Comparison of ENCODE assay signal across 20 cellular contexts in the genomic region with DNA sequence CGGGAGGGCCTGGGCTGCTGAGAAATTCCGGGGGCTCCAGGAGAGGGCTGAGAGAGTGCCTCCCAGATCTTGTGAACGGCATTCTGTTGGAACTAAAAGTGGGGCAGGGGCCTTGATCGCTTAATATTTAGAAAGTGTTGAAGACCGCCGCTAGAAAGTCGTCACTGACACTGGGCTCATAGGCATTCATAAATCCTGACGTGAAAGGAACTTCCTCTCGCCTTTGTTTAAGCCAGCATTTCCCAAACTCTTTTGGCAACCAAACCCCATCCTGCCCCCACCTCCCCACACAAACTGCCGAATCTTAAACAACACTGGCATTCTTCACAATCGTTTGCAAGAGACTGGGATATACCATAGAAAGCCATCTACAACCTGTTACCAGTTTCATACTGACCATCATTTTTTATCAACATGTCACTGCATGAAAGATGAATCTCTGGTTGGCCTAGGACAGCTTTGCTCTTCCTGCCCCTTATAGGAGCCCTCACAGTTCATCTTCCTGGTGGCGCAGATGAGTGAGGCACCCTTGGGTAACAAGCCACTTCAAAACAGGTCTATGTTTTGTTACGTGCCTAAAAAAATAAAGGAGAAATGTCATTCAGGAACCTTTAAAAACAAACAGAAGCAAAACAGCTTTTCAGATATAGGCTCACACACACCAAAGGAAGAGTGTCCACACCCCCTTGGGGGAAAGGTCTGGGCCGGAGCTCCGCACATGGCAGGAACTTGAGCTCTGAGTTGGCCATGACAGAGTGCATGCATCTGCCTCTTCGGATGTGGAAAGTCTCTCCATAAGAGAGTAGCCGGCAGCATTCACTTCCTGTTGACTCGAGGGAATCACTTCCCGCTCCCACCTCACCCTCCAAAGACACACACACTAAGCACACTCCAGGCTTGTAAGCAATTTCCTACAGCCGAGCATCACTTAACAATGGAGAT. TPM values are rescaled to one million over a fixed set of nuclear protein-coding genes. Genes with fewer than 3 reads are reported as not detected.
DNase-seq lines count a peak whose midpoint lies in the region; ATAC-seq, FAIRE-seq and TF ChIP-seq lines count a peak whose summit lies in the region.
"Had no signal": no experiment of that assay in that cellular context is flagged by ENCODE, and none has a peak within 500 bp of the region (broad histone marks: within the 10 kb centered on the region; RNA-seq: fewer than 3 reads in every experiment).

No MANE protein-coding gene starts in this region.

- peaks cover 0 to 18% (median 9%) of the 10 kb centered on the region in 4 donors for H3K4me1 ChIP-seq in right lobe of liver
- peaks cover 30% of the 10 kb centered on the region for H3K4me1 ChIP-seq in HepG2 (ENCODE audit: insufficient read depth, low read length)
- no peaks in the 10 kb centered on the region for H3K4me1 ChIP-seq in uterus
- H3K4me1 ChIP-seq: heart right ventricle had no signal

- in situ Hi-C loops in HepG2 (cut with HindIII; ENCODE audit: extremely low pct_ligation_motif_present, low pct_unique_long_range_greater_than_20kb) = no loop called here

- peaks cover 44% of the 10 kb centered on the region for H3K4me1 Mint-ChIP-seq in activated naive CD8-positive, alpha-beta T cell (ENCODE audit: low read depth)
- H3K4me1 Mint-ChIP-seq in chondrocyte (ENCODE audit: low read depth) = peaks cover 14% of the 10 kb centered on the region

- WGBS in right lobe of liver (ENCODE audit: insufficient coverage, low coverage, low lambda C conversion rate, missing lambda C conversion rate) = 58% methylated on average over 11 of the region's 20 CpGs
- 96% methylated on average over 19 of the region's 20 CpGs for WGBS in HepG2 (ENCODE audit: low lambda C conversion rate)

- ATAC-seq in right lobe of liver (peak in 3 of 4 donors; percentile 7 to 44 (median 26)), HepG2 (no peak), HG03439 (IDR thresholded peaks at IDR 0.05; ENCODE audit: unreplicated experiment) (no peak), HG03342 (IDR thresholded peaks at IDR 0.05; ENCODE audit: unreplicated experiment) (no peak)
- ATAC-seq: activated CD4-positive, CD25-positive, alpha-beta regulatory T cell treated with anti-CD3 and anti-CD28 coated beads, Interleukin-2, amount 50 U/mL, for 24 hours; mucosa of descending colon had no signal

- H3K27me3 Mint-ChIP-seq in activated naive CD8-positive, alpha-beta T cell = no peaks in the 10 kb centered on the region
- no peaks in the 10 kb centered on the region for H3K27me3 Mint-ChIP-seq in chondrocyte (ENCODE audit: low read depth)
- H3K27me3 Mint-ChIP-seq: dendritic cell treated with granulocyte-macrophage colony-stimulating factor and Interleukin-4, amounts not matched to agents 40 ng/mL and 50 ng/mL, for 4 days; progenitor cell of endocrine pancreas had no signal

- no TSS peak for BruUV-seq in HepG2 (replicated peaks; lab: Mats Ljungman, UMichigan)

- no peak for FAIRE-seq in HepG2 (lab: Jason Lieb, UNC)

- CTCF ChIA-PET in HepG2 (lab: Yijun Ruan, JAX; ENCODE audit: low intra/inter-chr PET ratio, low total read pairs) = no interaction called here

- TF ChIP-seq EP300 in HepG2 (IDR thresholded peaks at IDR 0.05; ENCODE audit: low read depth in 2 of 2, low read length in 2 of 2) = no peak
- no peak for TF ChIP-seq EP300 in HepG2 (CRISPR knock-in tag; IDR thresholded peaks at IDR 0.05; ENCODE audit: borderline replicate concordance)

- H3K9me3 Mint-ChIP-seq in activated naive CD8-positive, alpha-beta T cell (ENCODE audit: low read depth) = peaks cover 7% of the 10 kb centered on the region
- H3K9me3 Mint-ChIP-seq in chondrocyte (ENCODE audit: low read depth) = peaks cover 11% of the 10 kb centered on the region
- H3K9me3 Mint-ChIP-seq: dendritic cell treated with granulocyte-macrophage colony-stimulating factor and Interleukin-4, amounts not matched to agents 40 ng/mL and 50 ng/mL, for 4 days had no signal

- H3K9me3 ChIP-seq in right lobe of liver = no peaks in the 10 kb centered on the region
- no peaks in the 10 kb centered on the region for H3K9me3 ChIP-seq in HepG2 (ENCODE audit: low read length)
- no peaks in the 10 kb centered on the region for H3K9me3 ChIP-seq in uterus
- H3K9me3 ChIP-seq: heart right ventricle, mucosa of descending colon had no signal

- no peaks in the 10 kb centered on the region for H3K27me3 ChIP-seq in right lobe of liver
- no peaks in the 10 kb centered on the region for H3K27me3 ChIP-seq in HepG2 (ENCODE audit: control insufficient read depth in 1 of 2, insufficient read depth in 2 of 2, low read length in 2 of 2)
- no peaks in the 10 kb centered on the region for H3K27me3 ChIP-seq in uterus
- H3K27me3 ChIP-seq: cardiac muscle cell, heart right ventricle had no signal

- peaks cover 10% of the 10 kb centered on the region; the same call in 1 of the 2 replicates for H4K20me1 ChIP-seq in HepG2 (ENCODE audit: insufficient read depth, low read length)

- H3K4me3 ChIP-seq in right lobe of liver (no peak overlapping the region), HepG2 (replicated peaks in 1 of 3; ENCODE audit: insufficient read depth in 1 of 3, low read depth in 2 of 3, low read length in 3 of 3) (no peak overlapping the region), uterus (no peak overlapping the region)
- H3K4me3 ChIP-seq: cardiac muscle cell, GM23248, heart right ventricle, mucosa of descending colon had no signal

- peak overlapping the region; percentile 87 for H3K27ac Mint-ChIP-seq in activated naive CD8-positive, alpha-beta T cell
- H3K27ac Mint-ChIP-seq in chondrocyte (ENCODE audit: unreplicated experiment) = no peak overlapping the region
- H3K27ac Mint-ChIP-seq: dendritic cell treated with granulocyte-macrophage colony-stimulating factor and Interleukin-4, amounts not matched to agents 40 ng/mL and 50 ng/mL, for 4 days; progenitor cell of endocrine pancreas had no signal

- peaks cover 27% of the 10 kb centered on the region for H3K36me3 Mint-ChIP-seq in activated naive CD8-positive, alpha-beta T cell
- H3K36me3 Mint-ChIP-seq in chondrocyte (ENCODE audit: low read depth) = peaks cover 44% of the 10 kb centered on the region

- intact Hi-C loops in right lobe of liver (cut with DNase I) = no loop called here
- intact Hi-C loops in HepG2 (cut with micrococcal nuclease; ENCODE audit: unreplicated experiment) = no loop called here
- intact Hi-C loops in uterus (cut with DNase I; ENCODE audit: low total_unique reads) = no loop called here

- peaks cover 0 to 74% (median 24%) of the 10 kb centered on the region in 4 donors for H3K36me3 ChIP-seq in right lobe of liver
- H3K36me3 ChIP-seq in HepG2 (replicated peaks in 1 of 2; ENCODE audit: control insufficient read depth in 1 of 2, insufficient read depth in 2 of 2, low read length in 2 of 2) = peaks cover 18 to 55% of the 10 kb centered on the region in 2 experiments
- no peaks in the 10 kb centered on the region for H3K36me3 ChIP-seq in uterus

- no peak overlapping the region for H3K9ac ChIP-seq in HepG2 (ENCODE audit: insufficient read depth, low read depth, low read length)
- H3K9ac ChIP-seq: GM23248 had no signal

- TF ChIP-seq RAD21 in HepG2 (CRISPR knock-in tag; IDR thresholded peaks at IDR 0.05) = no peak

- no peak overlapping the region for H3K4me2 ChIP-seq in HepG2 (ENCODE audit: low read depth, low read length)

- TF ChIP-seq POLR2A in right lobe of liver (IDR thresholded peaks at IDR 0.05) = no peak
- no peak for TF ChIP-seq POLR2A in HepG2 (IDR thresholded peaks at IDR 0.05; ENCODE audit: insufficient read depth in 1 of 2, low read depth in 2 of 2, low read length in 2 of 2)
- no peak for TF ChIP-seq POLR2A in uterus (IDR thresholded peaks at IDR 0.05)

- TF ChIP-seq CTCF in right lobe of liver (IDR thresholded peaks at IDR 0.05) (no peak), HepG2 (CRISPR knock-in tag; IDR thresholded peaks at IDR 0.05) (no peak), uterus (IDR thresholded peaks at IDR 0.05) (no peak), chondrocyte (IDR thresholded peaks at IDR 0.05) (no peak)

- H3K79me2 ChIP-seq in HepG2 (ENCODE audit: insufficient read depth, low read length) = peaks cover 2% of the 10 kb centered on the region

- POLR2A ChIA-PET in HepG2 (lab: Yijun Ruan, JAX) = interaction anchor here (1.3 kb wide), 1 partner anchor 13 kb away, joined by 5 read pairs; a partner anchor contains a TSS

- H3K27ac ChIP-seq in right lobe of liver = no peak overlapping the region
- no peak overlapping the region for H3K27ac ChIP-seq in HepG2 (ENCODE audit: extremely low read length, insufficient read depth, low read length)
- peak overlapping the region; percentile 34 to 43 for H3K27ac ChIP-seq in uterus
- H3K27ac ChIP-seq: cardiac muscle cell, GM23248 had no signal

- H3K4me3 Mint-ChIP-seq in activated naive CD8-positive, alpha-beta T cell = peak overlapping the region; percentile 59
- no peak overlapping the region for H3K4me3 Mint-ChIP-seq in chondrocyte (ENCODE audit: unreplicated experiment)
- H3K4me3 Mint-ChIP-seq: dendritic cell treated with granulocyte-macrophage colony-stimulating factor and Interleukin-4, amounts not matched to agents 40 ng/mL and 50 ng/mL, for 4 days had no signal

- H2AFZ ChIP-seq in HepG2 (ENCODE audit: low read length) = no peak overlapping the region
- H2AFZ ChIP-seq: GM23248 had no signal

- DNase-seq in right lobe of liver (peak in 1 of 3 donors; percentile 29), HepG2 (ENCODE audit: low spot score) (no peak), mesenteric fat pad (ENCODE audit: low spot score) (peak; percentile 30), uterus (peak in 1 of 2 donors; percentile 6), chondrocyte (ENCODE audit: low spot score) (no peak)
- DNase-seq: DMS79, GM23248, heart right ventricle, mucosa of descending colon, NCI-H1048, NCI-H1930, NCI-H226, NCI-H748 treated with DMSO at 0.1 percent for 48 hours had no signal

RNA-seq across cellular contexts. Expression of a gene that starts 13.0 kb away (rescaled TPM):
- total RNA-seq in right lobe of liver (10 to 100 TPM; 12.1 to 26.3 (median 17.0) TPM), HepG2 (2016; rRNA removed; fragmentation: Illumina TruSeq; extraction: Trizol) (59.8 and 61.5 TPM in 2 replicates), mesenteric fat pad (23.6 TPM), uterus (100 to 1,000 TPM in 1 of 4 donors, 10 to 100 TPM in 3; 21.5 to 108 (median 41.3) TPM), chondrocyte (21.5 to 34.1 TPM (median 22.6 TPM) in 3 replicates)
- 20.2 and 20.4 TPM in 2 replicates for total RNA-seq in HepG2 (2016; cell fraction: cytosol; rRNA removed; fragmentation: Illumina TruSeq; extraction: Trizol; ENCODE audit: low read depth)
- total RNA-seq in HepG2 (2016; cell fraction: insoluble cytoplasmic fraction; rRNA removed; fragmentation: Illumina TruSeq; extraction: Trizol) = 57.2 and 63.4 TPM in 2 replicates
- total RNA-seq in HepG2 (2016; cell fraction: membrane; rRNA removed; fragmentation: Illumina TruSeq; extraction: Trizol) = 27.2 and 28.3 TPM in 2 replicates
- 47.3 and 61.7 TPM in 2 replicates for total RNA-seq in HepG2 (2016; cell fraction: nucleus; rRNA removed; fragmentation: Illumina TruSeq; extraction: Trizol)
- polyA plus RNA-seq in HepG2 (2011; rRNA removed) = 37.1 and 50.5 TPM in 2 replicates
- 29.8 and 33.1 TPM in 2 replicates for polyA plus RNA-seq in HepG2 (2011; cell fraction: cytosol; rRNA removed)
- polyA plus RNA-seq in HepG2 (2011; cell fraction: nucleus; rRNA removed) = 71.5 and 77.4 TPM in 2 replicates
- 27.8 and 38.2 TPM in 2 replicates for polyA plus RNA-seq in HepG2 (2012)
- polyA plus RNA-seq in HepG2 (2016; cell fraction: cytosol; fragmentation: Illumina TruSeq; extraction: Trizol; ENCODE audit: low read depth) = 18.2 and 22.9 TPM in 2 replicates
- 67.1 and 69.1 TPM in 2 replicates for polyA plus RNA-seq in HepG2 (2016; cell fraction: insoluble cytoplasmic fraction; fragmentation: Illumina TruSeq; extraction: Trizol; ENCODE audit: low read depth)
- 20.0 and 22.3 TPM in 2 replicates for polyA plus RNA-seq in HepG2 (2016; cell fraction: membrane; fragmentation: Illumina TruSeq; extraction: Trizol; ENCODE audit: low read depth)
- 82.3 and 82.6 TPM in 2 replicates for polyA plus RNA-seq in HepG2 (2016; cell fraction: nucleus; fragmentation: Illumina TruSeq; extraction: Trizol; ENCODE audit: insufficient read depth, low read depth)
- 31.6 and 46.9 TPM in 2 replicates for polyA minus RNA-seq in HepG2 (2011; rRNA and poly(A)+ RNA removed; ENCODE audit: low replicate concordance)
- 15.7 and 20.7 TPM in 2 replicates for polyA minus RNA-seq in HepG2 (2011; cell fraction: cytosol; rRNA and poly(A)+ RNA removed)
- 76.1 and 79.6 TPM in 2 replicates for polyA minus RNA-seq in HepG2 (2011; cell fraction: nucleus; rRNA and poly(A)+ RNA removed)

Comparison
In these comparisons a context has a peak if more than half of its experiments do, and no peak if none do; other contexts are left out.
1. ATAC-seq: peak in right lobe of liver (3 of 4); none in HepG2 (single experiment), HG03439 (single experiment) and HG03342 (single experiment).
2. H3K27ac ChIP-seq: peak in uterus (2 of 2); none in right lobe of liver (0 of 3) and HepG2 (single experiment).